In genomic region chr3:189685854-189686253, GRCh38 we compare ENCODE assay signal across 17 cellular contexts. TPM values are rescaled to one million over a fixed set of nuclear protein-coding genes. Genes with fewer than 3 reads are reported as not detected.
DNase-seq lines count a peak whose midpoint lies in the region; ATAC-seq and TF ChIP-seq lines count a peak whose summit lies in the region.
"Had no signal": no experiment of that assay in that cellular context is flagged by ENCODE, and none has a peak within 500 bp of the region (broad histone marks: within the 10 kb centered on the region; RNA-seq: fewer than 3 reads in every experiment).

No MANE protein-coding gene starts in this region.

- peaks cover 11% of the 10 kb centered on the region for H3K4me1 ChIP-seq in SJSA1 (replicated peaks)
- H3K4me1 ChIP-seq: esophagus muscularis mucosa, transverse colon had no signal

- H3K27me3 ChIP-seq in SJSA1 (replicated peaks), result no peaks in the 10 kb centered on the region
- H3K27me3 ChIP-seq: esophagus muscularis mucosa, transverse colon had no signal

- ATAC-seq in activated naive CD8-positive, alpha-beta T cell treated with anti-CD3 and anti-CD28 coated beads, Interleukin-2, amount 50 U/mL, for 24 hours, result peak; percentile 28
- ATAC-seq in GM18520 (IDR thresholded peaks at IDR 0.05; ENCODE audit: unreplicated experiment) (no peak), left lobe of liver (no peak), Right ventricle myocardium superior (ENCODE audit: poor library complexity) (no peak)
- ATAC-seq: activated T-cell treated with anti-CD3 and anti-CD28 coated beads, Interleukin-2, amount 50 U/mL, for 4 hours had no signal

- intact Hi-C loops in Right ventricle myocardium superior (cut with DNase I), result loop anchor here (10.0 kb wide), 1 partner anchor 259 kb away; no protein-coding TSS in a partner anchor

- H3K9me3 ChIP-seq in SJSA1 (replicated peaks), result no peaks in the 10 kb centered on the region; the same call in 1 of the 2 replicates
- H3K9me3 ChIP-seq: esophagus muscularis mucosa, transverse colon had no signal

- H3K4me3 ChIP-seq in SJSA1 (no peak overlapping the region), fibroblast of pulmonary artery (replicated peaks; ENCODE audit: low read depth, low read length) (no peak overlapping the region)
- H3K4me3 ChIP-seq: esophagus muscularis mucosa, transverse colon had no signal

- H3K4me3 Mint-ChIP-seq in activated naive CD8-positive, alpha-beta T cell treated with anti-CD3 and anti-CD28 coated beads, Interleukin-2, amount 50 U/mL, for 24 hours, result no peak overlapping the region
- H3K4me3 Mint-ChIP-seq in activated naive CD8-positive, alpha-beta T cell treated with anti-CD3 and anti-CD28 coated beads for 36 hours, result no peak overlapping the region
- H3K4me3 Mint-ChIP-seq: activated T-cell treated with anti-CD3 and anti-CD28 coated beads, Interleukin-2, amount 50 U/mL, for 4 hours; B cell; nephron had no signal

- no peaks in the 10 kb centered on the region for H3K27me3 Mint-ChIP-seq in activated naive CD8-positive, alpha-beta T cell treated with anti-CD3 and anti-CD28 coated beads, Interleukin-2, amount 50 U/mL, for 24 hours
- no peaks in the 10 kb centered on the region for H3K27me3 Mint-ChIP-seq in activated naive CD8-positive, alpha-beta T cell treated with anti-CD3 and anti-CD28 coated beads for 36 hours
- H3K27me3 Mint-ChIP-seq: B cell had no signal

- H3K27ac Mint-ChIP-seq in activated naive CD8-positive, alpha-beta T cell treated with anti-CD3 and anti-CD28 coated beads, Interleukin-2, amount 50 U/mL, for 24 hours, result no peak overlapping the region
- no peak overlapping the region for H3K27ac Mint-ChIP-seq in activated naive CD8-positive, alpha-beta T cell treated with anti-CD3 and anti-CD28 coated beads for 36 hours
- H3K27ac Mint-ChIP-seq: B cell, nephron had no signal

- H3K9me3 Mint-ChIP-seq in activated naive CD8-positive, alpha-beta T cell treated with anti-CD3 and anti-CD28 coated beads, Interleukin-2, amount 50 U/mL, for 24 hours, result no peaks in the 10 kb centered on the region
- H3K9me3 Mint-ChIP-seq in activated naive CD8-positive, alpha-beta T cell treated with anti-CD3 and anti-CD28 coated beads for 36 hours, result peaks cover 2% of the 10 kb centered on the region
- H3K9me3 Mint-ChIP-seq: activated T-cell treated with anti-CD3 and anti-CD28 coated beads, Interleukin-2, amount 50 U/mL, for 4 hours; nephron had no signal

- peaks cover 15% of the 10 kb centered on the region for H3K4me1 Mint-ChIP-seq in activated naive CD8-positive, alpha-beta T cell treated with anti-CD3 and anti-CD28 coated beads, Interleukin-2, amount 50 U/mL, for 24 hours
- peaks cover 15% of the 10 kb centered on the region for H3K4me1 Mint-ChIP-seq in activated naive CD8-positive, alpha-beta T cell treated with anti-CD3 and anti-CD28 coated beads for 36 hours
- H3K4me1 Mint-ChIP-seq: B cell had no signal

- H3K36me3 Mint-ChIP-seq in activated naive CD8-positive, alpha-beta T cell treated with anti-CD3 and anti-CD28 coated beads, Interleukin-2, amount 50 U/mL, for 24 hours (ENCODE audit: low read depth), result no peaks in the 10 kb centered on the region
- no peaks in the 10 kb centered on the region for H3K36me3 Mint-ChIP-seq in activated naive CD8-positive, alpha-beta T cell treated with anti-CD3 and anti-CD28 coated beads for 36 hours

- no peaks in the 10 kb centered on the region for H3K36me3 ChIP-seq in SJSA1
- H3K36me3 ChIP-seq: esophagus muscularis mucosa, transverse colon had no signal

- peak overlapping the region; percentile 53 for H3K27ac ChIP-seq in SJSA1
- H3K27ac ChIP-seq: esophagus muscularis mucosa, transverse colon had no signal

- no peak for DNase-seq in activated naive CD8-positive, alpha-beta T cell treated with anti-CD3 and anti-CD28 coated beads, Interleukin-2, amount 50 U/mL, for 24 hours
- DNase-seq in activated naive CD8-positive, alpha-beta T cell treated with anti-CD3 and anti-CD28 coated beads for 36 hours, result no peak
- peak in 1 of 2 experiments; percentile 41 for DNase-seq in SJSA1 (ENCODE audit: low read depth in 1 of 2, low spot score in 2 of 2)
- DNase-seq in fibroblast of pulmonary artery (ENCODE audit: low read depth), result peak; percentile 56
- DNase-seq in left lobe of liver (ENCODE audit: low spot score), result no peak
- no peak for DNase-seq in Right ventricle myocardium superior
- no peak for DNase-seq in T-helper 2 cell
- DNase-seq: activated CD4-positive, CD25-positive, alpha-beta regulatory T cell treated with anti-CD3 and anti-CD28 coated beads, Interleukin-2, amount 50 U/mL, for 72 hours; activated T-cell treated with anti-CD3 and anti-CD28 coated beads, Interleukin-2, amount 50 U/mL, for 4 hours; GDM1; NCI-H1417; NCI-H774; transverse colon had no signal

- no peak for TF ChIP-seq CTCF in fibroblast of pulmonary artery (IDR thresholded peaks at IDR 0.05; ENCODE audit: low read length, missing control alignments)

RNA-seq across cellular contexts. Expression of gene TP63, which starts 54.7 kb away (rescaled TPM):
- total RNA-seq in activated naive CD8-positive, alpha-beta T cell treated with anti-CD3 and anti-CD28 coated beads for 36 hours, result not detected
- not detected in 2 replicates for total RNA-seq in SJSA1 (2014; rRNA removed; shearing (Covaris generic))
- total RNA-seq in left lobe of liver, result 0.05 TPM
- 0.11 TPM for total RNA-seq in Right ventricle myocardium superior
- total RNA-seq: transverse colon had no signal
